33 cellular contexts compared by ENCODE assay signal in genomic region chr21:15645830-15646229, GRCh38.
"Had no signal": no experiment of that assay in that cellular context is flagged by ENCODE, and none has a peak within 500 bp of the region (broad histone marks: within the 10 kb centered on the region; RNA-seq: fewer than 3 reads in every experiment).

No MANE protein-coding gene starts in this region.

- H3K9me3 Mint-ChIP-seq: activated CD4-positive, alpha-beta memory T cell treated with anti-CD3 and anti-CD28 coated beads for 36 hours; activated CD4-positive, alpha-beta T cell treated with anti-CD3 and anti-CD28 coated beads, Interleukin-2, amount 10 ng/mL, durations not matched to agents 24 days and 14 days; activated naive CD4-positive, alpha-beta T cell treated with anti-CD3 and anti-CD28 coated beads for 36 hours; activated naive CD4-positive, alpha-beta T cell treated with anti-CD3 and anti-CD28 coated beads, Interleukin-2, amount 50 U/mL, for 24 hours; activated naive CD8-positive, alpha-beta T cell treated with anti-CD3 and anti-CD28 coated beads for 36 hours; activated naive CD8-positive, alpha-beta T cell treated with anti-CD3 and anti-CD28 coated beads, Interleukin-2, amount 50 U/mL, for 24 hours; activated T-helper 1 cell treated with anti-CD3 and anti-CD28 coated beads, Interleukin-12 subunit alpha, Interleukin-12 subunit beta, Interleukin-2, Interleukin-4 antibody, amounts not matched to agents 30 ng/mL and 10 ng/mL and 1 ng/mL, durations not matched to agents 14 hours and 24 hours and 36 hours; activated T-helper 2 cell treated with anti-CD3 and anti-CD28 coated beads, Interferon-gamma antibody, Interleukin-2, Interleukin-4, amounts not matched to agents 10 μg/mL and 5 μg/mL and 100 μg/mL, durations not matched to agents 14 hours and 24 hours and 36 hours; brain; effector memory CD8-positive, alpha-beta T cell had no signal

- H3K4me1 Mint-ChIP-seq: activated CD4-positive, alpha-beta T cell treated with anti-CD3 and anti-CD28 coated beads for 36 hours; activated CD4-positive, alpha-beta T cell treated with anti-CD3 and anti-CD28 coated beads, Interleukin-2, amount 10 ng/mL, durations not matched to agents 24 days and 14 days; activated CD8-positive, alpha-beta memory T cell treated with anti-CD3 and anti-CD28 coated beads, Interleukin-2, amount 10 ng/mL, durations not matched to agents 7 days and 5 days; activated naive CD4-positive, alpha-beta T cell treated with anti-CD3 and anti-CD28 coated beads, Interleukin-2, amount 50 U/mL, for 24 hours; activated naive CD8-positive, alpha-beta T cell treated with anti-CD3 and anti-CD28 coated beads for 36 hours; activated naive CD8-positive, alpha-beta T cell treated with anti-CD3 and anti-CD28 coated beads, Interleukin-2, amount 50 U/mL, for 24 hours had no signal

- H3K27me3 Mint-ChIP-seq: activated CD4-positive, alpha-beta memory T cell treated with anti-CD3 and anti-CD28 coated beads for 36 hours; activated CD4-positive, alpha-beta T cell treated with anti-CD3 and anti-CD28 coated beads for 36 hours; activated CD8-positive, alpha-beta memory T cell treated with anti-CD3 and anti-CD28 coated beads, Interleukin-2, amount 10 ng/mL, durations not matched to agents 7 days and 5 days; activated naive CD4-positive, alpha-beta T cell treated with anti-CD3 and anti-CD28 coated beads, Interleukin-2, amount 50 U/mL, for 24 hours; activated naive CD8-positive, alpha-beta T cell treated with anti-CD3 and anti-CD28 coated beads for 36 hours; activated naive CD8-positive, alpha-beta T cell treated with anti-CD3 and anti-CD28 coated beads, Interleukin-2, amount 50 U/mL, for 24 hours; brain; dendritic cell treated with granulocyte-macrophage colony-stimulating factor and Interleukin-4, amounts not matched to agents 40 ng/mL and 50 ng/mL, for 4 days had no signal

- H3K9me3 ChIP-seq: ascending aorta, breast epithelium, gastrocnemius medialis had no signal

- ATAC-seq: activated CD4-positive, alpha-beta T cell treated with anti-CD3 and anti-CD28 coated beads for 36 hours; activated CD8-positive, alpha-beta memory T cell treated with anti-CD3 and anti-CD28 coated beads, Interleukin-2, amount 10 ng/mL, durations not matched to agents 7 days and 5 days; activated CD8-positive, alpha-beta T cell treated with anti-CD3 and anti-CD28 coated beads, Interleukin-2, amount 10 ng/mL, durations not matched to agents 7 days and 5 days; activated naive CD8-positive, alpha-beta T cell treated with anti-CD3 and anti-CD28 coated beads, Interleukin-2, amount 50 U/mL, for 24 hours; effector memory CD8-positive, alpha-beta T cell; esophagus mucosa; foreskin keratinocyte; gastrocnemius medialis; heart left ventricle had no signal

- H3K27ac Mint-ChIP-seq: activated CD4-positive, alpha-beta memory T cell treated with anti-CD3 and anti-CD28 coated beads for 36 hours; activated CD4-positive, alpha-beta T cell treated with anti-CD3 and anti-CD28 coated beads for 36 hours; activated CD4-positive, alpha-beta T cell treated with anti-CD3 and anti-CD28 coated beads, Interleukin-2, amount 10 ng/mL, durations not matched to agents 24 days and 14 days; activated CD8-positive, alpha-beta memory T cell treated with anti-CD3 and anti-CD28 coated beads, Interleukin-2, amount 10 ng/mL, durations not matched to agents 7 days and 5 days; activated CD8-positive, alpha-beta T cell treated with anti-CD3 and anti-CD28 coated beads, Interleukin-2, amount 10 ng/mL, durations not matched to agents 7 days and 5 days; activated naive CD4-positive, alpha-beta T cell treated with anti-CD3 and anti-CD28 coated beads for 36 hours; activated naive CD4-positive, alpha-beta T cell treated with anti-CD3 and anti-CD28 coated beads, Interleukin-2, amount 50 U/mL, for 24 hours; activated naive CD8-positive, alpha-beta T cell treated with anti-CD3 and anti-CD28 coated beads for 36 hours; activated naive CD8-positive, alpha-beta T cell treated with anti-CD3 and anti-CD28 coated beads, Interleukin-2, amount 50 U/mL, for 24 hours; activated T-helper 1 cell treated with anti-CD3 and anti-CD28 coated beads, Interleukin-12 subunit alpha, Interleukin-12 subunit beta, Interleukin-2, Interleukin-4 antibody, amounts not matched to agents 30 ng/mL and 10 ng/mL and 1 ng/mL, durations not matched to agents 14 hours and 24 hours and 36 hours; activated T-helper 2 cell treated with anti-CD3 and anti-CD28 coated beads, Interferon-gamma antibody, Interleukin-2, Interleukin-4, amounts not matched to agents 10 μg/mL and 5 μg/mL and 100 μg/mL, durations not matched to agents 14 hours and 24 hours and 36 hours; brain; dendritic cell treated with granulocyte-macrophage colony-stimulating factor and Interleukin-4, amounts not matched to agents 40 ng/mL and 50 ng/mL, for 4 days; effector memory CD8-positive, alpha-beta T cell had no signal

- H3K4me1 ChIP-seq: ascending aorta, breast epithelium, foreskin keratinocyte, heart left ventricle had no signal

- H3K4me3 Mint-ChIP-seq: activated CD4-positive, alpha-beta memory T cell treated with anti-CD3 and anti-CD28 coated beads for 36 hours; activated CD4-positive, alpha-beta T cell treated with anti-CD3 and anti-CD28 coated beads for 36 hours; activated CD4-positive, alpha-beta T cell treated with anti-CD3 and anti-CD28 coated beads, Interleukin-2, amount 10 ng/mL, durations not matched to agents 24 days and 14 days; activated CD8-positive, alpha-beta memory T cell treated with anti-CD3 and anti-CD28 coated beads, Interleukin-2, amount 10 ng/mL, durations not matched to agents 7 days and 5 days; activated CD8-positive, alpha-beta T cell treated with anti-CD3 and anti-CD28 coated beads, Interleukin-2, amount 10 ng/mL, durations not matched to agents 7 days and 5 days; activated naive CD4-positive, alpha-beta T cell treated with anti-CD3 and anti-CD28 coated beads for 36 hours; activated naive CD4-positive, alpha-beta T cell treated with anti-CD3 and anti-CD28 coated beads, Interleukin-2, amount 50 U/mL, for 24 hours; activated naive CD8-positive, alpha-beta T cell treated with anti-CD3 and anti-CD28 coated beads for 36 hours; activated naive CD8-positive, alpha-beta T cell treated with anti-CD3 and anti-CD28 coated beads, Interleukin-2, amount 50 U/mL, for 24 hours; activated T-helper 1 cell treated with anti-CD3 and anti-CD28 coated beads, Interleukin-12 subunit alpha, Interleukin-12 subunit beta, Interleukin-2, Interleukin-4 antibody, amounts not matched to agents 30 ng/mL and 10 ng/mL and 1 ng/mL, durations not matched to agents 14 hours and 24 hours and 36 hours; brain; dendritic cell treated with granulocyte-macrophage colony-stimulating factor and Interleukin-4, amounts not matched to agents 40 ng/mL and 50 ng/mL, for 4 days; effector memory CD8-positive, alpha-beta T cell had no signal

- H3K27ac ChIP-seq: ascending aorta, breast epithelium, cardiac muscle cell, coronary artery, foreskin keratinocyte, gastrocnemius medialis, heart left ventricle had no signal

- H3K36me3 Mint-ChIP-seq: activated CD4-positive, alpha-beta memory T cell treated with anti-CD3 and anti-CD28 coated beads for 36 hours; activated CD8-positive, alpha-beta memory T cell treated with anti-CD3 and anti-CD28 coated beads, Interleukin-2, amount 10 ng/mL, durations not matched to agents 7 days and 5 days; activated naive CD4-positive, alpha-beta T cell treated with anti-CD3 and anti-CD28 coated beads, Interleukin-2, amount 50 U/mL, for 24 hours; activated naive CD8-positive, alpha-beta T cell treated with anti-CD3 and anti-CD28 coated beads for 36 hours; brain had no signal

- H3K36me3 ChIP-seq: ascending aorta, breast epithelium, cardiac muscle cell, gastrocnemius medialis, heart left ventricle had no signal

- H3K27me3 ChIP-seq: ascending aorta, breast epithelium, cardiac muscle cell, dorsolateral prefrontal cortex, foreskin keratinocyte, gastrocnemius medialis, heart left ventricle had no signal

- DNase-seq: activated CD4-positive, alpha-beta memory T cell treated with anti-CD3 and anti-CD28 coated beads for 36 hours; activated CD4-positive, alpha-beta T cell treated with anti-CD3 and anti-CD28 coated beads for 36 hours; activated CD4-positive, alpha-beta T cell treated with anti-CD3 and anti-CD28 coated beads, Interleukin-2, amount 10 ng/mL, durations not matched to agents 24 days and 14 days; activated CD4-positive, CD25-positive, alpha-beta regulatory T cell; activated CD4-positive, CD25-positive, alpha-beta regulatory T cell treated with anti-CD3 and anti-CD28 coated beads, Interleukin-2, amount 50 U/mL, for 72 hours; activated CD8-positive, alpha-beta memory T cell treated with anti-CD3 and anti-CD28 coated beads, Interleukin-2, amount 10 ng/mL, durations not matched to agents 7 days and 5 days; activated CD8-positive, alpha-beta memory T cell treated with anti-CD3 and anti-CD28 coated beads, Interleukin-2, amount 50 U/mL, for 4 hours; activated CD8-positive, alpha-beta T cell treated with anti-CD3 and anti-CD28 coated beads, Interleukin-2, amount 10 ng/mL, durations not matched to agents 7 days and 5 days; activated effector memory CD4-positive, alpha-beta T cell treated with anti-CD3 and anti-CD28 coated beads, Interleukin-2, amount 50 U/mL, for 16 hours; activated naive CD4-positive, alpha-beta T cell treated with anti-CD3 and anti-CD28 coated beads for 36 hours; activated naive CD8-positive, alpha-beta T cell treated with anti-CD3 and anti-CD28 coated beads for 36 hours; activated naive CD8-positive, alpha-beta T cell treated with anti-CD3 and anti-CD28 coated beads, Interleukin-2, amount 50 U/mL, for 24 hours; activated T-cell treated with anti-CD3 and anti-CD28 coated beads, Interleukin-2, amount 50 U/mL, for 1 hour; activated T-cell treated with anti-CD3 and anti-CD28 coated beads, Interleukin-2, amount 50 U/mL, for 48 hours; central memory CD4-positive, alpha-beta T cell; cerebellar nuclear complex; dorsolateral prefrontal cortex; effector memory CD8-positive, alpha-beta T cell; foreskin keratinocyte; gastrocnemius medialis; glutamatergic neuron; heart left ventricle; T-helper 2 cell had no signal

- H3K4me3 ChIP-seq: ascending aorta, breast epithelium, cardiac muscle cell, coronary artery, dorsolateral prefrontal cortex, gastrocnemius medialis, heart left ventricle had no signal
